In genomic region chr11:94238154-94238735, GRCh38 we compare ENCODE assay signal across 8 cellular contexts.
DNase-seq lines count a peak whose midpoint lies in the region; ATAC-seq, FAIRE-seq and TF ChIP-seq lines count a peak whose summit lies in the region.
"Not testable (repeated sequence)": the region's sequence is repeated elsewhere in the genome, so short reads cannot be mapped to it uniquely, and the experiment has no call there.

No MANE protein-coding gene starts in this region.

- not testable (repeated sequence) for TF ChIP-seq CTCF in HEK293 (tag by site-specific recombination; IDR thresholded peaks at IDR 0.05); endothelial cell of umbilical vein (IDR thresholded peaks at IDR 0.05; ENCODE audit: extremely low read depth in 1 of 2, insufficient read depth in 1 of 2, low read depth in 1 of 2, low read length in 2 of 2); ovary (IDR thresholded peaks at IDR 0.05)

- H3K36me3 Mint-ChIP-seq in activated naive CD4-positive, alpha-beta T cell treated with anti-CD3 and anti-CD28 coated beads, Interleukin-2, amount 10 ng/mL, durations not matched to agents 7 days and 5 days = not testable (repeated sequence)

- WGBS in ovary, 3 donors = 91 to 94% (median 93%) methylated on average over 24 of the region's 24 CpGs
- 90 to 91% methylated on average over 24 of the region's 24 CpGs for WGBS in aorta, 2 donors

- not testable (repeated sequence) for H3K27me3 Mint-ChIP-seq in activated naive CD4-positive, alpha-beta T cell treated with anti-CD3 and anti-CD28 coated beads, Interleukin-2, amount 10 ng/mL, durations not matched to agents 7 days and 5 days

- CTCF ChIA-PET in HEK293 (lab: Yijun Ruan, JAX) = interaction anchor here (0.5 to 1.7 kb wide), 2 partner anchors 319 to 343 kb away, joined by 4 to 6 read pairs; no protein-coding TSS in a partner anchor
- CTCF ChIA-PET in activated naive CD4-positive, alpha-beta T cell treated with anti-CD3 and anti-CD28 coated beads, Interleukin-2, amount 10 ng/mL, durations not matched to agents 7 days and 5 days (lab: Charles Lee); endothelial cell of umbilical vein (lab: Charles Lee): not testable (repeated sequence)

- not testable (repeated sequence) for H4K20me1 ChIP-seq in endothelial cell of umbilical vein (replicated peaks; ENCODE audit: control insufficient read depth, extremely low read depth, insufficient read depth, low read length)

- not testable (repeated sequence) for H3K4me1 Mint-ChIP-seq in activated naive CD4-positive, alpha-beta T cell treated with anti-CD3 and anti-CD28 coated beads, Interleukin-2, amount 10 ng/mL, durations not matched to agents 7 days and 5 days

- H3K27ac ChIP-seq in HEK293 (ENCODE audit: extremely low read depth, low read depth, low read length); endothelial cell of umbilical vein (ENCODE audit: insufficient read depth, low read depth, low read length); ovary; aorta (ENCODE audit: low read depth in 1 of 2, low read length in 2 of 2): not testable (repeated sequence)

- H3K4me3 ChIP-seq in HEK293 (ENCODE audit: low read depth, low read length); endothelial cell of umbilical vein (replicated peaks in 1 of 3; ENCODE audit: insufficient read depth in 1 of 3, low read depth in 1 of 3, low read length in 3 of 3); ovary; aorta (ENCODE audit: low read length in 2 of 2): not testable (repeated sequence)
- H3K4me3 ChIP-seq in iPS-18c (ENCODE audit: insufficient read depth, low read depth, low read length) = peak overlapping the region; percentile 29; the same call in 1 of the 2 replicates

- H3K9me3 Mint-ChIP-seq in activated naive CD4-positive, alpha-beta T cell treated with anti-CD3 and anti-CD28 coated beads, Interleukin-2, amount 10 ng/mL, durations not matched to agents 7 days and 5 days = not testable (repeated sequence)

- peak; percentile 90 for ATAC-seq in aorta (ENCODE audit: low FRiP score)

- not testable (repeated sequence) for H3K9me1 ChIP-seq in endothelial cell of umbilical vein (replicated peaks; ENCODE audit: control insufficient read depth, extremely low read depth, insufficient read depth, low read length)

- dilution Hi-C loops in endothelial cell of umbilical vein (cut with MboI; ENCODE audit: extremely low pct_ligation_motif_present, low sequenced_read_pairs) = not testable (repeated sequence)

- H2AFZ ChIP-seq in endothelial cell of umbilical vein (ENCODE audit: low read depth, low read length) = not testable (repeated sequence)

- not testable (repeated sequence) for H3K4me3 Mint-ChIP-seq in activated naive CD4-positive, alpha-beta T cell treated with anti-CD3 and anti-CD28 coated beads, Interleukin-2, amount 10 ng/mL, durations not matched to agents 7 days and 5 days

- FAIRE-seq in endothelial cell of umbilical vein (lab: Jason Lieb, UNC) = peak; percentile 40

- H3K79me2 ChIP-seq in endothelial cell of umbilical vein (ENCODE audit: control insufficient read depth, insufficient read depth, low read length) = not testable (repeated sequence)

- H3K4me2 ChIP-seq in endothelial cell of umbilical vein (ENCODE audit: insufficient read depth, low read length) = not testable (repeated sequence)

- H3K27ac Mint-ChIP-seq in activated naive CD4-positive, alpha-beta T cell treated with anti-CD3 and anti-CD28 coated beads, Interleukin-2, amount 10 ng/mL, durations not matched to agents 7 days and 5 days = not testable (repeated sequence)

- H3K4me1 ChIP-seq in HEK293 (ENCODE audit: control insufficient read depth, insufficient read depth, low read length); endothelial cell of umbilical vein (ENCODE audit: control insufficient read depth, extremely low read depth, insufficient read depth, low read length); ovary (ENCODE audit: insufficient read depth); aorta (ENCODE audit: control insufficient read depth in 1 of 2, insufficient read depth in 2 of 2, low read length in 2 of 2): not testable (repeated sequence)

- BruUV-seq in endothelial cell of umbilical vein (replicated peaks; lab: Mats Ljungman, UMichigan) = not testable (repeated sequence)

- not testable (repeated sequence) for TF ChIP-seq POLR2A in endothelial cell of umbilical vein (IDR thresholded peaks at IDR 0.05; ENCODE audit: low read depth, low read length); ovary (IDR thresholded peaks at IDR 0.05)

- H3K27me3 ChIP-seq in endothelial cell of umbilical vein (ENCODE audit: control insufficient read depth in 2 of 2, insufficient read depth in 2 of 2, low read length in 2 of 2); ovary; aorta (ENCODE audit: control insufficient read depth in 1 of 2, insufficient read depth in 2 of 2, low read length in 1 of 2): not testable (repeated sequence)

- POLR2A ChIA-PET in HEK293 (lab: Yijun Ruan, JAX); endothelial cell of umbilical vein (lab: Charles Lee): not testable (repeated sequence)

- intact Hi-C loops in endothelial cell of umbilical vein (cut with micrococcal nuclease); ovary (cut with DNase I); aorta (cut with DNase I): not testable (repeated sequence)

- TF ChIP-seq EP300 in ovary (IDR thresholded peaks at IDR 0.05) = not testable (repeated sequence)

- H3K36me3 ChIP-seq in HEK293 (ENCODE audit: control insufficient read depth in 2 of 2, insufficient read depth in 1 of 2, low read length in 2 of 2); endothelial cell of umbilical vein (ENCODE audit: control insufficient read depth in 2 of 2, extremely low read depth in 1 of 2, insufficient read depth in 2 of 2, low read length in 2 of 2); ovary; aorta (ENCODE audit: control insufficient read depth in 1 of 2, insufficient read depth in 2 of 2, low read length in 1 of 2): not testable (repeated sequence)

- H3K9ac ChIP-seq in endothelial cell of umbilical vein (replicated peaks; ENCODE audit: extremely low read depth, insufficient read depth, low read length) = not testable (repeated sequence)

- H3K9me3 ChIP-seq in HEK293 (ENCODE audit: control insufficient read depth, insufficient read depth, low read depth, low read length); endothelial cell of umbilical vein (replicated peaks; ENCODE audit: control insufficient read depth, insufficient read depth, low read length); iPS-18c (ENCODE audit: control insufficient read depth, insufficient read depth, low read length); ovary; aorta (ENCODE audit: control insufficient read depth, low read length): not testable (repeated sequence)

- DNase-seq in T-helper 9 cell = peak; percentile 6
- peak; percentile 24 for DNase-seq in activated naive CD4-positive, alpha-beta T cell treated with anti-CD3 and anti-CD28 coated beads, Interleukin-2, amount 10 ng/mL, durations not matched to agents 7 days and 5 days
- DNase-seq in endothelial cell of umbilical vein (ENCODE audit: low read depth, low spot score) = not testable (repeated sequence)
- peak; percentile 31 to 43 (median 41) for DNase-seq in ovary
- DNase-seq in stimulated activated CD4-positive, alpha-beta T cell treated with anti-CD3 and anti-CD28 coated beads, TNF-alpha, amount 100 ng/mL, for 24 hours (ENCODE audit: low read depth in 3 of 3) = peak in 2 of 3 experiments; percentile 6 to 14
- DNase-seq in aorta = peak; percentile 59 to 92

TF ChIP-seq in HEK293, 187 proteins besides CTCF, POLR2A, EP300 and RAD21 (continues in another document):
- TF ChIP-seq YY2 (tag by site-specific recombination; IDR thresholded peaks at IDR 0.05) = peak; percentile 43; the same call in 1 of the 2 replicates
- 0 out of 2 replicates have a peak, but pooled peaks have one; percentile 61 for TF ChIP-seq ZNF133 (tag by site-specific recombination; IDR thresholded peaks at IDR 0.05)
- peak; percentile 28 for TF ChIP-seq ZNF544 (tag by site-specific recombination; IDR thresholded peaks at IDR 0.05)
- TF ChIP-seq ZNF473 (tag by site-specific recombination; IDR thresholded peaks at IDR 0.05) = 0 out of 2 replicates have a peak, but pooled peaks have one; percentile 21
- TF ChIP-seq SETDB1 (IDR thresholded peaks at IDR 0.05; ENCODE audit: insufficient read length, low read length) = peak; percentile 22
- 0 out of 2 replicates have a peak, but pooled peaks have one; percentile 7 for TF ChIP-seq ZNF626 (tag by site-specific recombination; IDR thresholded peaks at IDR 0.05)
- TF ChIP-seq ZNF114 (tag by site-specific recombination; IDR thresholded peaks at IDR 0.05) = peak; percentile 15; the same call in 1 of the 2 replicates
- TF ChIP-seq ZNF571 (tag by site-specific recombination; IDR thresholded peaks at IDR 0.05) = 0 out of 2 replicates have a peak, but pooled peaks have one; percentile 40
